In genomic region chr6:158854214-158855101, GRCh38 we compare ENCODE assay signal across 1 cellular context.
TF ChIP-seq lines count a peak whose summit lies in the region.

No MANE protein-coding gene starts in this region.

TF ChIP-seq in K562, 482 proteins besides CTCF, POLR2A, EP300 and RAD21 (continued from another document and continues in another):
- TF ChIP-seq PHF20 (IDR thresholded peaks at IDR 0.05; ENCODE audit: partially characterized antibody) (peak; percentile 9), COPS2 (conservative IDR thresholded peaks at IDR 0.05) (no peak), SIRT6 (IDR thresholded peaks at IDR 0.05; ENCODE audit: low read depth, low read length) (no peak), GTF2B (IDR thresholded peaks at IDR 0.05; ENCODE audit: extremely low read depth, insufficient read length) (no peak), PHF21A (IDR thresholded peaks at IDR 0.05; ENCODE audit: borderline replicate concordance, low read depth) (0 out of 2 replicates have a peak, but pooled peaks have one; percentile 10), NONO (IDR thresholded peaks at IDR 0.05; ENCODE audit: low read depth in 2 of 2, low read length in 1 of 2) (no peak; a peak in 2 of 4 replicates), TCF7L2 (IDR thresholded peaks at IDR 0.05; ENCODE audit: low read depth, low read length) (no peak), ZFPM2 (CRISPR knock-in tag; IDR thresholded peaks at IDR 0.05) (0 out of 2 replicates have a peak, but pooled peaks have one; percentile 23), ETS2 (tag; IDR thresholded peaks at IDR 0.05; ENCODE audit: borderline replicate concordance, poor library complexity, severe bottlenecking) (no peak), HINFP (tag; conservative IDR thresholded peaks at IDR 0.05; ENCODE audit: low read depth) (0 out of 2 replicates have a peak, but pooled peaks have one; percentile 6), TOE1 (IDR thresholded peaks at IDR 0.05; ENCODE audit: borderline replicate concordance) (peak; percentile 63; the same call in 1 of the 2 replicates), TOE1 (CRISPR knock-in tag; IDR thresholded peaks at IDR 0.05; ENCODE audit: borderline replicate concordance, low read depth) (no peak), E2F8 (IDR thresholded peaks at IDR 0.05; ENCODE audit: low read depth, partially characterized antibody) (no peak), NFRKB (IDR thresholded peaks at IDR 0.05; ENCODE audit: low read depth) (peak; percentile 84), MECOM (CRISPR knock-in tag; IDR thresholded peaks at IDR 0.05) (0 out of 2 replicates have a peak, but pooled peaks have one; percentile 3), HIVEP1 (CRISPR knock-in tag; IDR thresholded peaks at IDR 0.05) (no peak), TEAD4 (IDR thresholded peaks at IDR 0.05; ENCODE audit: low read length) (peak; percentile 87), TEAD4 (CRISPR knock-in tag; IDR thresholded peaks at IDR 0.05; ENCODE audit: borderline replicate concordance) (no peak), HDGF (IDR thresholded peaks at IDR 0.05) (peak; percentile 82), ZKSCAN1 (IDR thresholded peaks at IDR 0.05; ENCODE audit: low read depth, low read length) (no peak), GTF2F1 (IDR thresholded peaks at IDR 0.05; ENCODE audit: low read depth, low read length) (no peak), ZBED1 (IDR thresholded peaks at IDR 0.05) (no peak), FOXP4 (CRISPR knock-in tag; IDR thresholded peaks at IDR 0.05; ENCODE audit: borderline replicate concordance) (no peak), NR2F6 (CRISPR knock-in tag; IDR thresholded peaks at IDR 0.05) (no peak), PTBP1 (IDR thresholded peaks at IDR 0.05; ENCODE audit: low read depth, low read length) (no peak), NCOR1 (IDR thresholded peaks at IDR 0.05) (peak; percentile 77), E2F1 (CRISPR knock-in tag; IDR thresholded peaks at IDR 0.05) (no peak), PCBP1 (IDR thresholded peaks at IDR 0.05; ENCODE audit: low read depth, low read length, poor library complexity, severe bottlenecking) (no peak), ELF1 (tag; IDR thresholded peaks at IDR 0.05) (0 out of 2 replicates have a peak, but pooled peaks have one; percentile 62), HOXB6 (CRISPR knock-in tag; IDR thresholded peaks at IDR 0.05; ENCODE audit: borderline replicate concordance) (no peak), IRF1 (CRISPR knock-in tag; IDR thresholded peaks at IDR 0.05; ENCODE audit: borderline replicate concordance) (no peak), ZC3H8 (IDR thresholded peaks at IDR 0.05) (no peak), RHOXF2B (CRISPR knock-in tag; conservative IDR thresholded peaks at IDR 0.05) (no peak), JUN (IDR thresholded peaks at IDR 0.05; ENCODE audit: borderline replicate concordance, low read depth, low read length) (peak; percentile 57; the same call in 1 of the 2 replicates), JUN (CRISPR knock-in tag; IDR thresholded peaks at IDR 0.05; ENCODE audit: borderline replicate concordance) (no peak), CBFA2T3 (IDR thresholded peaks at IDR 0.05) (peak; percentile 79), ARNT (IDR thresholded peaks at IDR 0.05) (no peak; a peak in 3 of 4 replicates), USF1 (CRISPR knock-in tag; IDR thresholded peaks at IDR 0.05) (no peak), SUPT5H (IDR thresholded peaks at IDR 0.05) (0 out of 2 replicates have a peak, but pooled peaks have one; percentile 54), ZNF785 (CRISPR knock-in tag; IDR thresholded peaks at IDR 0.05) (no peak), MCM7 (IDR thresholded peaks at IDR 0.05) (no peak), SAFB (IDR thresholded peaks at IDR 0.05; ENCODE audit: borderline replicate concordance, low read depth, low read length) (no peak), ZNF707 (CRISPR knock-in tag; conservative IDR thresholded peaks at IDR 0.05) (no peak), PHF8 (IDR thresholded peaks at IDR 0.05; ENCODE audit: borderline replicate concordance, low read length) (peak; percentile 36; the same call in 1 of the 2 replicates), DLX4 (CRISPR knock-in tag; IDR thresholded peaks at IDR 0.05) (no peak), ZNF444 (CRISPR knock-in tag; IDR thresholded peaks at IDR 0.05) (0 out of 2 replicates have a peak, but pooled peaks have one; percentile 14), FOXM1 (IDR thresholded peaks at IDR 0.05; ENCODE audit: low read depth) (peak; percentile 58; the same call in 1 of the 2 replicates), FOXM1 (CRISPR knock-in tag; IDR thresholded peaks at IDR 0.05; ENCODE audit: low read depth) (no peak), CEBPB (tag; IDR thresholded peaks at IDR 0.05) (no peak), MEIS2 (IDR thresholded peaks at IDR 0.05; ENCODE audit: partially characterized antibody) (no peak), TGIF2 (CRISPR knock-in tag; IDR thresholded peaks at IDR 0.05) (no peak), NR0B1 (IDR thresholded peaks at IDR 0.05; ENCODE audit: partially characterized antibody) (no peak), E2F6 (IDR thresholded peaks at IDR 0.05; ENCODE audit: borderline replicate concordance in 1 of 2, extremely low read depth in 1 of 2, insufficient read depth in 1 of 2, insufficient read length in 1 of 2, low read depth in 1 of 2, low read length in 1 of 2, poor library complexity in 1 of 2, severe bottlenecking in 1 of 2) (peak; percentile 8 to 14), MAFF (IDR thresholded peaks at IDR 0.05; ENCODE audit: low read length) (peak; percentile 93), XRCC4 (IDR thresholded peaks at IDR 0.05; ENCODE audit: extremely low read depth, insufficient read depth, insufficient read length) (no peak), POLR2AphosphoS5 (IDR thresholded peaks at IDR 0.05; ENCODE audit: control insufficient read depth, insufficient read depth, low read depth, low read length) (peak; percentile 53; the same call in 1 of the 2 replicates), MTF1 (CRISPR knock-in tag; IDR thresholded peaks at IDR 0.05; ENCODE audit: borderline replicate concordance) (no peak), ZBTB2 (IDR thresholded peaks at IDR 0.05) (peak; percentile 80), TAF7 (tag; IDR thresholded peaks at IDR 0.05) (0 out of 2 replicates have a peak, but pooled peaks have one; percentile 15), SNAPC5 (CRISPR knock-in tag; IDR thresholded peaks at IDR 0.05) (no peak), TBP (optimal IDR thresholded peaks at IDR 0.05; ENCODE audit: low read depth, low read length) (no peak), TCF3 (CRISPR knock-in tag; IDR thresholded peaks at IDR 0.05) (peak; percentile 66; the same call in 1 of the 2 replicates)
